30 cellular contexts compared by ENCODE assay signal in the genomic region with DNA sequence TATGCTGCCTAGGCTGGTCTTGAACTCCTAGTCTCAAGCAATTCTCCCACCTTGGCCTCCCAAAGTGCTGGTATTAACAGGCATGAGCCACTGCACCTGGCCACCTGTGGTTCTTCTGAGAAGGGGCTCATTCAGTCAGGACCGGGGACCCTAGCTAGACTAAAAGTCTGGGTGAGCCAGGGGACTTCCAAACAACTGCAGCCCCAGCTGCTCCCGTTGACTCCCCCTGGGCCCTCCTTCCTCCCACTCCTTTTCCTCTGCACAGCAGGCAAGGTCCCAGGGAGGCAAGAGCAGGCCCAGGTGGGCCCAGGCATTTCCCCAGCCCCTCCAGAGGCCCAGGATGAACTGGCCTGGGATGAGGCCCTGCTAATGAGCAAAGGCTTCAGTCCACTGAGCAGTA.
"Had no signal": no experiment of that assay in that cellular context is flagged by ENCODE, and none has a peak within 500 bp of the region (broad histone marks: within the 10 kb centered on the region; RNA-seq: fewer than 3 reads in every experiment).

No MANE protein-coding gene starts in this region.

- H3K4me1 ChIP-seq: ascending aorta, breast epithelium had no signal

- DNase-seq: activated CD4-positive, alpha-beta T cell treated with anti-CD3 and anti-CD28 coated beads for 1 hour; activated CD4-positive, alpha-beta T cell treated with anti-CD3 and anti-CD28 coated beads for 48 hours; activated CD4-positive, alpha-beta T cell treated with anti-CD3 and anti-CD28 coated beads, Interleukin-2, amount 50 U/mL, for 1 hour; activated CD4-positive, alpha-beta T cell treated with anti-CD3 and anti-CD28 coated beads, Interleukin-2, amount 50 U/mL, for 48 hours; activated CD8-positive, alpha-beta memory T cell treated with anti-CD3 and anti-CD28 coated beads for 24 hours; activated CD8-positive, alpha-beta T cell treated with anti-CD3 and anti-CD28 coated beads for 36 hours; activated gamma-delta T cell; activated naive CD4-positive, alpha-beta T cell; activated naive CD4-positive, alpha-beta T cell treated with anti-CD3 and anti-CD28 coated beads, Interleukin-2, amount 10 ng/mL, durations not matched to agents 7 days and 5 days; activated naive CD8-positive, alpha-beta T cell treated with anti-CD3 and anti-CD28 coated beads, Interleukin-2, amount 10 ng/mL, durations not matched to agents 7 days and 5 days; activated T-cell treated with anti-CD3 and anti-CD28 coated beads, Interleukin-2, amount 50 U/mL, for 4 hours; central memory CD4-positive, alpha-beta T cell; cerebellar nuclear complex; colonic mucosa; dorsolateral prefrontal cortex; effector memory CD4-positive, alpha-beta T cell; endodermal cell; foreskin fibroblast; head of caudate nucleus; T-helper 2 cell had no signal

- H3K36me3 Mint-ChIP-seq: activated naive CD4-positive, alpha-beta T cell treated with anti-CD3 and anti-CD28 coated beads, Interleukin-2, amount 10 ng/mL, durations not matched to agents 7 days and 5 days; activated naive CD4-positive, alpha-beta T cell treated with anti-CD3 and anti-CD28 coated beads, Interleukin-2, amount 50 U/mL, for 72 hours; activated naive CD8-positive, alpha-beta T cell treated with anti-CD3 and anti-CD28 coated beads, Interleukin-2, amount 10 ng/mL, durations not matched to agents 7 days and 5 days; brain; WTC11 had no signal

- H3K27ac ChIP-seq: ascending aorta, cardiac muscle cell, colonic mucosa, dorsolateral prefrontal cortex, VCaP had no signal

- H3K9me3 ChIP-seq: ascending aorta, breast epithelium, colonic mucosa had no signal

- H3K4me3 Mint-ChIP-seq: activated CD8-positive, alpha-beta T cell treated with anti-CD3 and anti-CD28 coated beads for 36 hours; activated naive CD4-positive, alpha-beta T cell treated with anti-CD3 and anti-CD28 coated beads, Interleukin-2, amount 10 ng/mL, durations not matched to agents 7 days and 5 days; activated naive CD8-positive, alpha-beta T cell treated with anti-CD3 and anti-CD28 coated beads, Interleukin-2, amount 10 ng/mL, durations not matched to agents 7 days and 5 days; activated T-cell treated with anti-CD3 and anti-CD28 coated beads, Interleukin-2, amount 50 U/mL, for 4 hours; activated T-helper 17 cell treated with anti-CD3 and anti-CD28 coated beads, Interleukin-2, amount 50 U/mL, for 72 hours; brain; dendritic cell treated with granulocyte-macrophage colony-stimulating factor and Interleukin-4, amounts not matched to agents 40 ng/mL and 50 ng/mL, for 4 days; endodermal cell; WTC11 had no signal

- H3K27ac Mint-ChIP-seq: activated CD8-positive, alpha-beta T cell treated with anti-CD3 and anti-CD28 coated beads for 36 hours; activated naive CD4-positive, alpha-beta T cell treated with anti-CD3 and anti-CD28 coated beads, Interleukin-2, amount 10 ng/mL, durations not matched to agents 7 days and 5 days; activated naive CD4-positive, alpha-beta T cell treated with anti-CD3 and anti-CD28 coated beads, Interleukin-2, amount 50 U/mL, for 72 hours; activated naive CD8-positive, alpha-beta T cell treated with anti-CD3 and anti-CD28 coated beads, Interleukin-2, amount 10 ng/mL, durations not matched to agents 7 days and 5 days; activated T-helper 17 cell treated with anti-CD3 and anti-CD28 coated beads, Interleukin-2, amount 50 U/mL, for 72 hours; brain; dendritic cell treated with granulocyte-macrophage colony-stimulating factor and Interleukin-4, amounts not matched to agents 40 ng/mL and 50 ng/mL, for 4 days; endodermal cell; WTC11 had no signal

- H3K4me3 ChIP-seq: ascending aorta, breast epithelium, cardiac muscle cell, colonic mucosa, dorsolateral prefrontal cortex had no signal

- H3K27me3 ChIP-seq: ascending aorta, breast epithelium, cardiac muscle cell, colonic mucosa, dorsolateral prefrontal cortex had no signal

- ATAC-seq: activated CD8-positive, alpha-beta T cell treated with anti-CD3 and anti-CD28 coated beads for 36 hours; activated naive CD4-positive, alpha-beta T cell treated with anti-CD3 and anti-CD28 coated beads, Interleukin-2, amount 50 U/mL, for 72 hours; activated T-cell treated with anti-CD3 and anti-CD28 coated beads, Interleukin-2, amount 50 U/mL, for 4 hours; activated T-helper 17 cell treated with anti-CD3 and anti-CD28 coated beads, Interleukin-2, amount 50 U/mL, for 72 hours; esophagus mucosa; WTC11 had no signal

- H3K36me3 ChIP-seq: ascending aorta, breast epithelium, cardiac muscle cell, colonic mucosa had no signal

- H3K4me1 Mint-ChIP-seq: activated naive CD4-positive, alpha-beta T cell treated with anti-CD3 and anti-CD28 coated beads, Interleukin-2, amount 10 ng/mL, durations not matched to agents 7 days and 5 days; activated naive CD8-positive, alpha-beta T cell treated with anti-CD3 and anti-CD28 coated beads, Interleukin-2, amount 10 ng/mL, durations not matched to agents 7 days and 5 days; activated T-helper 17 cell treated with anti-CD3 and anti-CD28 coated beads, Interleukin-2, amount 50 U/mL, for 72 hours; endodermal cell had no signal

- H3K9me3 Mint-ChIP-seq: activated CD8-positive, alpha-beta T cell treated with anti-CD3 and anti-CD28 coated beads for 36 hours; activated naive CD4-positive, alpha-beta T cell treated with anti-CD3 and anti-CD28 coated beads, Interleukin-2, amount 10 ng/mL, durations not matched to agents 7 days and 5 days; activated naive CD4-positive, alpha-beta T cell treated with anti-CD3 and anti-CD28 coated beads, Interleukin-2, amount 50 U/mL, for 72 hours; activated naive CD8-positive, alpha-beta T cell treated with anti-CD3 and anti-CD28 coated beads, Interleukin-2, amount 10 ng/mL, durations not matched to agents 7 days and 5 days; activated T-cell treated with anti-CD3 and anti-CD28 coated beads, Interleukin-2, amount 50 U/mL, for 4 hours; activated T-helper 17 cell treated with anti-CD3 and anti-CD28 coated beads, Interleukin-2, amount 50 U/mL, for 72 hours; dendritic cell treated with granulocyte-macrophage colony-stimulating factor and Interleukin-4, amounts not matched to agents 40 ng/mL and 50 ng/mL, for 4 days; endodermal cell; WTC11 had no signal
